ENCODE assay signal across 11 cellular contexts in genomic region chr3:82643948-82644347, GRCh38.
DNase-seq lines count a peak whose midpoint lies in the region; ATAC-seq and TF ChIP-seq lines count a peak whose summit lies in the region.
"Had no signal": no experiment of that assay in that cellular context is flagged by ENCODE, and none has a peak within 500 bp of the region (broad histone marks: within the 10 kb centered on the region; RNA-seq: fewer than 3 reads in every experiment).

No MANE protein-coding gene starts in this region.

- H3K4me3 Mint-ChIP-seq in CD8-positive, alpha-beta T cell: no peak overlapping the region
- no peak overlapping the region for H3K4me3 Mint-ChIP-seq in activated CD8-positive, alpha-beta memory T cell treated with anti-CD3 and anti-CD28 coated beads, Interleukin-2, amount 10 ng/mL, durations not matched to agents 7 days and 5 days
- H3K4me3 Mint-ChIP-seq: CD8-positive, alpha-beta memory T cell had no signal

- peaks cover 10% of the 10 kb centered on the region for H3K9me3 Mint-ChIP-seq in CD8-positive, alpha-beta T cell
- peaks cover 9% of the 10 kb centered on the region for H3K9me3 Mint-ChIP-seq in activated CD8-positive, alpha-beta memory T cell treated with anti-CD3 and anti-CD28 coated beads, Interleukin-2, amount 10 ng/mL, durations not matched to agents 7 days and 5 days (ENCODE audit: low read depth)

- intact Hi-C loops in CD8-positive, alpha-beta T cell (cut with DNase I, micrococcal nuclease): no loop called here

- H3K27ac ChIP-seq in CD8-positive, alpha-beta T cell (ENCODE audit: low read depth, low read length): no peak overlapping the region

- DNase-seq in GM10266 (ENCODE audit: extremely low spot score) (no peak), SW480 (ENCODE audit: low spot score) (peak; percentile 6), left lobe of liver (ENCODE audit: low spot score) (no peak)
- DNase-seq in CD8-positive, alpha-beta T cell: no peak
- DNase-seq in activated CD8-positive, alpha-beta memory T cell treated with anti-CD3 and anti-CD28 coated beads, Interleukin-2, amount 10 ng/mL, durations not matched to agents 7 days and 5 days: no peak
- DNase-seq: activated T-cell treated with anti-CD3 and anti-CD28 coated beads, Interleukin-2, amount 50 U/mL, for 1 hour; aorta; CD8-positive, alpha-beta memory T cell had no signal

- peak; percentile 72 for TF ChIP-seq RAD21 in Ishikawa (IDR thresholded peaks at IDR 0.05; ENCODE audit: low read depth)

- CTCF ChIA-PET in CD8-positive, alpha-beta T cell (lab: Charles Lee): no interaction called here
- CTCF ChIA-PET in activated CD8-positive, alpha-beta memory T cell treated with anti-CD3 and anti-CD28 coated beads, Interleukin-2, amount 10 ng/mL, durations not matched to agents 7 days and 5 days (lab: Charles Lee): no interaction called here

- no peaks in the 10 kb centered on the region for H3K36me3 Mint-ChIP-seq in CD8-positive, alpha-beta T cell
- no peaks in the 10 kb centered on the region for H3K36me3 Mint-ChIP-seq in activated CD8-positive, alpha-beta memory T cell treated with anti-CD3 and anti-CD28 coated beads, Interleukin-2, amount 10 ng/mL, durations not matched to agents 7 days and 5 days
- H3K36me3 Mint-ChIP-seq: CD8-positive, alpha-beta memory T cell had no signal

- H3K4me3 ChIP-seq in CD8-positive, alpha-beta T cell (ENCODE audit: low read depth, low read length): no peak overlapping the region

- ATAC-seq in left lobe of liver (peak; percentile 37), GM21529 (IDR thresholded peaks at IDR 0.05; ENCODE audit: unreplicated experiment) (no peak), GM18519 (IDR thresholded peaks at IDR 0.05; ENCODE audit: low FRiP score, unreplicated experiment) (no peak)
- no peak for ATAC-seq in CD8-positive, alpha-beta T cell
- no peak for ATAC-seq in activated CD8-positive, alpha-beta memory T cell treated with anti-CD3 and anti-CD28 coated beads, Interleukin-2, amount 10 ng/mL, durations not matched to agents 7 days and 5 days

- H3K4me1 ChIP-seq in CD8-positive, alpha-beta T cell (ENCODE audit: insufficient read depth, low read length): no peaks in the 10 kb centered on the region

- no peaks in the 10 kb centered on the region for H3K9me3 ChIP-seq in CD8-positive, alpha-beta T cell (ENCODE audit: low read length)

- TF ChIP-seq EP300 in Ishikawa (IDR thresholded peaks at IDR 0.05; ENCODE audit: borderline replicate concordance): no peak

- H3K27me3 ChIP-seq in CD8-positive, alpha-beta T cell (ENCODE audit: insufficient read depth, low read length): no peaks in the 10 kb centered on the region

- H3K4me1 Mint-ChIP-seq in CD8-positive, alpha-beta T cell (ENCODE audit: low read depth): no peaks in the 10 kb centered on the region
- no peaks in the 10 kb centered on the region for H3K4me1 Mint-ChIP-seq in activated CD8-positive, alpha-beta memory T cell treated with anti-CD3 and anti-CD28 coated beads, Interleukin-2, amount 10 ng/mL, durations not matched to agents 7 days and 5 days
- H3K4me1 Mint-ChIP-seq: CD8-positive, alpha-beta memory T cell had no signal

- TF ChIP-seq CTCF in GM10266 (IDR thresholded peaks at IDR 0.05; ENCODE audit: control insufficient read depth, insufficient read depth, low read depth, missing control alignments): peak; percentile 22
- no peak for TF ChIP-seq CTCF in CD8-positive, alpha-beta T cell (IDR thresholded peaks at IDR 0.05)

- H3K27me3 Mint-ChIP-seq in CD8-positive, alpha-beta T cell (ENCODE audit: low read depth): no peaks in the 10 kb centered on the region
- no peaks in the 10 kb centered on the region for H3K27me3 Mint-ChIP-seq in activated CD8-positive, alpha-beta memory T cell treated with anti-CD3 and anti-CD28 coated beads, Interleukin-2, amount 10 ng/mL, durations not matched to agents 7 days and 5 days
- H3K27me3 Mint-ChIP-seq: CD8-positive, alpha-beta memory T cell had no signal

- no peaks in the 10 kb centered on the region for H3K36me3 ChIP-seq in CD8-positive, alpha-beta T cell (ENCODE audit: insufficient read depth, low read length)

- POLR2A ChIA-PET in CD8-positive, alpha-beta T cell (lab: Charles Lee): no interaction called here

- H3K27ac Mint-ChIP-seq in CD8-positive, alpha-beta T cell: no peak overlapping the region
- no peak overlapping the region for H3K27ac Mint-ChIP-seq in activated CD8-positive, alpha-beta memory T cell treated with anti-CD3 and anti-CD28 coated beads, Interleukin-2, amount 10 ng/mL, durations not matched to agents 7 days and 5 days
- H3K27ac Mint-ChIP-seq: CD8-positive, alpha-beta memory T cell had no signal

TF ChIP-seq in Ishikawa, 13 proteins besides CTCF, POLR2A, EP300 and RAD21:
- TF ChIP-seq ZBTB7A (IDR thresholded peaks at IDR 0.05; ENCODE audit: low read depth) (no peak), REST (IDR thresholded peaks at IDR 0.05; ENCODE audit: low read depth) (no peak), EGR1 (IDR thresholded peaks at IDR 0.05) (no peak), CEBPB (IDR thresholded peaks at IDR 0.05) (no peak), FOXM1 (IDR thresholded peaks at IDR 0.05; ENCODE audit: borderline replicate concordance, low read depth) (no peak), YY1 (IDR thresholded peaks at IDR 0.05; ENCODE audit: low read depth) (no peak), TCF12 (IDR thresholded peaks at IDR 0.05; ENCODE audit: low read depth) (no peak), TEAD4 (IDR thresholded peaks at IDR 0.05) (no peak), USF1 (IDR thresholded peaks at IDR 0.05) (no peak), MAX (IDR thresholded peaks at IDR 0.05) (no peak), TAF1 (IDR thresholded peaks at IDR 0.05; ENCODE audit: low read depth) (no peak), CREB1 (IDR thresholded peaks at IDR 0.05; ENCODE audit: low read depth) (no peak), NFIC (IDR thresholded peaks at IDR 0.05) (no peak)
